In the genomic region with DNA sequence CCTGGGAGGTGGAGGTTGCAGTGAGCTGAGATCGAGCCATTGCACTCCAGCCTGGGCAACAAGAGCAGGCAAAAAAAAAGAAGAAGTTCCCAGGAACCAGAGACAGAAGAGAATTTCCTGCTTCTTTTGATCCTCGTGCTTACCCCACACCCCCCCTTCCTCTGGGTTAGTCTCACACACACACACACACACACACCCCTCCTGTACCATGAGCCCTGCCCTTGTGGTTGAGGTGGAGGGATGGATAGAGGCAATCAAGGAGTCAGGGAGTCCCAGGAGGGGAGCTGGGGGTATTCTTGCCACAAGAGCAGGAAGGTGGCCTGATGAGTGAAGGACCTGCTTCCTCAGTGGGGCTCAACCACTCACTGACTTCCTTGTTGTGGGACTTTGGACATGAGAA, we compare ENCODE assay signal across 1 cellular context.
TF ChIP-seq lines count a peak whose summit lies in the region.

No MANE protein-coding gene starts in this region.

TF ChIP-seq in GM12891, 5 proteins besides CTCF, POLR2A, EP300 and RAD21:
- TF ChIP-seq PAX5 (IDR thresholded peaks at IDR 0.05; ENCODE audit: insufficient read depth, low read length, severe bottlenecking) (no peak), POLR2AphosphoS5 (IDR thresholded peaks at IDR 0.05; ENCODE audit: low read depth, low read length) (no peak), SPI1 (IDR thresholded peaks at IDR 0.05; ENCODE audit: low read depth, low read length) (no peak), POU2F2 (IDR thresholded peaks at IDR 0.05; ENCODE audit: low read depth, low read length) (no peak), TAF1 (IDR thresholded peaks at IDR 0.05; ENCODE audit: low read depth, low read length) (no peak)
